Comparison of ENCODE assay signal across 1 cellular context in the genomic region with DNA sequence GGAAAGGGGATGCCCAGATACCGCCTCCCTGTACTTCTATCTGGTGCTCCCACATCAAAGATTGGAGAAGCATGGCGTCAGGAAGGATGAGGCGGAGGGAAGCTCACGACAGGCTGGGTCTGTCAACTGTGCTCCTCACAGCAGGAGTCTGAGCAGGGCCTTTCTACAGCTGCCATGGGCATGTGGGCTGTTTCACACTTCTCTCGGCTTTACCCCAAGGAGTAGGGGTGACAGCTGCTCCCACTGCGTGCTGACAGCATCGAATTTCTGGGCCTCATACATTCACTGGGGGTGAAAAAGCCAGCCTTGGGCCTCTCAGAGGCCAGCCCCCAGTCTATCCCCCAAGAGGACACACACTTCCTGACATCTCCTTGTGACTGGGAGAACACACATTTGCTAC.
TF ChIP-seq lines count a peak whose summit lies in the region.

No MANE protein-coding gene starts in this region.

TF ChIP-seq in HepG2, 621 proteins besides CTCF, POLR2A, EP300 and RAD21:
- TF ChIP-seq, protein P1, sequence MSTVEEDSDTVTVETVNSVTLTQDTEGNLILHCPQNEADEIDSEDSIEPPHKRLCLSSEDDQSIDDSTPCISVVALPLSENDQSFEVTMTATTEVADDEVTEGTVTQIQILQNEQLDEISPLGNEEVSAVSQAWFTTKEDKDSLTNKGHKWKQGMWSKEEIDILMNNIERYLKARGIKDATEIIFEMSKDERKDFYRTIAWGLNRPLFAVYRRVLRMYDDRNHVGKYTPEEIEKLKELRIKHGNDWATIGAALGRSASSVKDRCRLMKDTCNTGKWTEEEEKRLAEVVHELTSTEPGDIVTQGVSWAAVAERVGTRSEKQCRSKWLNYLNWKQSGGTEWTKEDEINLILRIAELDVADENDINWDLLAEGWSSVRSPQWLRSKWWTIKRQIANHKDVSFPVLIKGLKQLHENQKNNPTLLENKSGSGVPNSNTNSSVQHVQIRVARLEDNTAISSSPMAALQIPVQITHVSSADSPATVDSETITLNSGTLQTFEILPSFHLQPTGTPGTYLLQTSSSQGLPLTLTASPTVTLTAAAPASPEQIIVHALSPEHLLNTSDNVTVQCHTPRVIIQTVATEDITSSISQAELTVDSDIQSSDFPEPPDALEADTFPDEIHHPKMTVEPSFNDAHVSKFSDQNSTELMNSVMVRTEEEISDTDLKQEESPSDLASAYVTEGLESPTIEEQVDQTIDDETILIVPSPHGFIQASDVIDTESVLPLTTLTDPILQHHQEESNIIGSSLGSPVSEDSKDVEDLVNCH (CRISPR knock-in tag; IDR thresholded peaks at IDR 0.05): no peak
- TF ChIP-seq SOX6 (IDR thresholded peaks at IDR 0.05) (no peak), SOX6 (CRISPR knock-in tag; IDR thresholded peaks at IDR 0.05) (no peak), ERF (CRISPR knock-in tag; IDR thresholded peaks at IDR 0.05) (no peak), ZNF337 (CRISPR knock-in tag; IDR thresholded peaks at IDR 0.05; ENCODE audit: borderline replicate concordance, low read depth) (no peak), CBX5 (CRISPR knock-in tag; IDR thresholded peaks at IDR 0.05; ENCODE audit: borderline replicate concordance) (no peak)
- TF ChIP-seq, protein P2, sequence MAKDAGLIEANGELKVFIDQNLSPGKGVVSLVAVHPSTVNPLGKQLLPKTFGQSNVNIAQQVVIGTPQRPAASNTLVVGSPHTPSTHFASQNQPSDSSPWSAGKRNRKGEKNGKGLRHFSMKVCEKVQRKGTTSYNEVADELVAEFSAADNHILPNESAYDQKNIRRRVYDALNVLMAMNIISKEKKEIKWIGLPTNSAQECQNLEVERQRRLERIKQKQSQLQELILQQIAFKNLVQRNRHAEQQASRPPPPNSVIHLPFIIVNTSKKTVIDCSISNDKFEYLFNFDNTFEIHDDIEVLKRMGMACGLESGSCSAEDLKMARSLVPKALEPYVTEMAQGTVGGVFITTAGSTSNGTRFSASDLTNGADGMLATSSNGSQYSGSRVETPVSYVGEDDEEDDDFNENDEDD (CRISPR knock-in tag; IDR thresholded peaks at IDR 0.05; ENCODE audit: borderline replicate concordance): no peak
